In the genomic region with DNA sequence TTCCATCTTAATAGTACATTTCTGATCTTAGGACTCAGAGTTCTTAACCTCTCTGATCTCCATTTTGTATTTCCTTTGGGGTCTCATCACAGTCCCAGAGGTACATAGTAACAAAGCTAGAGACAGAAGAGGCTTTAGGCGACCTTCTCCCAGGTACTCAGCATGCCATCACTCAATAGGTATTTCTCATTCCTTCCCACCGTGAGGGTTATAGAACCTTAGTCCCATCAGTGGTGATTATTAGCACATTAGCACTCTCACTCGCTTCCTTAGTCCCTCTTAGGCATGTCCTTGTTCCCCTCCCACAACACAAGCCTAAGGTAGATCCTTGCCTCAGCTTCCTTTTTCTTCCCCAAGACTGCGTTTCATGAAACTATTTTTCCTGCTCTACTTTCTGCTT, we compare ENCODE assay signal across 14 cellular contexts.
"Had no signal": no experiment of that assay in that cellular context is flagged by ENCODE, and none has a peak within 500 bp of the region (broad histone marks: within the 10 kb centered on the region; RNA-seq: fewer than 3 reads in every experiment).

No MANE protein-coding gene starts in this region.

- H3K27ac Mint-ChIP-seq: activated CD8-positive, alpha-beta memory T cell treated with anti-CD3 and anti-CD28 coated beads, Interleukin-2, amount 10 ng/mL, durations not matched to agents 7 days and 5 days; activated naive CD4-positive, alpha-beta T cell treated with anti-CD3 and anti-CD28 coated beads for 36 hours; activated T-helper 2 cell treated with anti-CD3 and anti-CD28 coated beads, Interferon-gamma antibody, Interleukin-2, Interleukin-4, amounts not matched to agents 10 μg/mL and 5 μg/mL and 100 μg/mL, durations not matched to agents 14 hours and 24 hours and 36 hours; immature natural killer cell; T-cell had no signal

- H3K9me3 ChIP-seq: vagina had no signal

- DNase-seq: activated CD4-positive, alpha-beta T cell treated with anti-CD3 and anti-CD28 coated beads, Interleukin-2, amount 50 U/mL, for 4 hours; activated CD4-positive, CD25-positive, alpha-beta regulatory T cell treated with anti-CD3 and anti-CD28 coated beads, Interleukin-2, amount 50 U/mL, for 72 hours; activated CD8-positive, alpha-beta memory T cell treated with anti-CD3 and anti-CD28 coated beads, Interleukin-2, amount 10 ng/mL, durations not matched to agents 7 days and 5 days; activated naive CD4-positive, alpha-beta T cell treated with anti-CD3 and anti-CD28 coated beads for 36 hours; activated T-cell treated with anti-CD3 and anti-CD28 coated beads, Interleukin-2, amount 50 U/mL, for 1 hour; hypothalamus; immature natural killer cell; midbrain; T-cell; T-helper 9 cell had no signal

- H3K4me3 Mint-ChIP-seq: activated CD8-positive, alpha-beta memory T cell treated with anti-CD3 and anti-CD28 coated beads, Interleukin-2, amount 10 ng/mL, durations not matched to agents 7 days and 5 days; activated naive CD4-positive, alpha-beta T cell treated with anti-CD3 and anti-CD28 coated beads for 36 hours; immature natural killer cell; neural crest cell; T-cell had no signal

- H3K27me3 ChIP-seq: vagina had no signal

- H3K9me3 Mint-ChIP-seq: activated naive CD4-positive, alpha-beta T cell treated with anti-CD3 and anti-CD28 coated beads for 36 hours; activated T-helper 2 cell treated with anti-CD3 and anti-CD28 coated beads, Interferon-gamma antibody, Interleukin-2, Interleukin-4, amounts not matched to agents 10 μg/mL and 5 μg/mL and 100 μg/mL, durations not matched to agents 14 hours and 24 hours and 36 hours; immature natural killer cell; neural crest cell; T-cell had no signal

- H3K4me3 ChIP-seq: vagina had no signal

- H3K27me3 Mint-ChIP-seq: activated CD8-positive, alpha-beta memory T cell treated with anti-CD3 and anti-CD28 coated beads, Interleukin-2, amount 10 ng/mL, durations not matched to agents 7 days and 5 days; T-cell had no signal

- H3K36me3 Mint-ChIP-seq: immature natural killer cell, T-cell had no signal

- H3K4me1 Mint-ChIP-seq: activated CD8-positive, alpha-beta memory T cell treated with anti-CD3 and anti-CD28 coated beads, Interleukin-2, amount 10 ng/mL, durations not matched to agents 7 days and 5 days had no signal

- H3K27ac ChIP-seq: vagina had no signal

- ATAC-seq: activated CD8-positive, alpha-beta memory T cell treated with anti-CD3 and anti-CD28 coated beads, Interleukin-2, amount 10 ng/mL, durations not matched to agents 7 days and 5 days; sciatic nerve; T-cell had no signal

- H3K36me3 ChIP-seq: vagina had no signal
